In genomic region chr7:102829075-102829474, GRCh38 we compare ENCODE assay signal across 16 cellular contexts.
"Had no signal": no experiment of that assay in that cellular context is flagged by ENCODE, and none has a peak within 500 bp of the region (broad histone marks: within the 10 kb centered on the region; RNA-seq: fewer than 3 reads in every experiment).

No MANE protein-coding gene starts in this region.

- H3K36me3 ChIP-seq: colonic mucosa, transverse colon had no signal

- H3K27ac Mint-ChIP-seq: natural killer cell; stimulated activated effector memory CD8-positive, alpha-beta T cell treated with anti-CD3 and anti-CD28 coated beads, Interleukin-12 subunit alpha, Interleukin-12 subunit beta, amount 100 ng/mL, for 72 hours had no signal

- H3K27me3 ChIP-seq: colonic mucosa, foreskin keratinocyte, hepatocyte, neutrophil, sigmoid colon, testis, transverse colon had no signal

- H3K9me3 Mint-ChIP-seq: natural killer cell; stimulated activated effector memory CD8-positive, alpha-beta T cell treated with anti-CD3 and anti-CD28 coated beads, Interleukin-12 subunit alpha, Interleukin-12 subunit beta, amount 100 ng/mL, for 72 hours had no signal

- H3K4me1 Mint-ChIP-seq: natural killer cell; stimulated activated effector memory CD8-positive, alpha-beta T cell treated with anti-CD3 and anti-CD28 coated beads, Interleukin-12 subunit alpha, Interleukin-12 subunit beta, amount 100 ng/mL, for 72 hours had no signal

- H3K36me3 Mint-ChIP-seq: natural killer cell; stimulated activated effector memory CD8-positive, alpha-beta T cell treated with anti-CD3 and anti-CD28 coated beads, Interleukin-12 subunit alpha, Interleukin-12 subunit beta, amount 100 ng/mL, for 72 hours had no signal

- H3K4me3 ChIP-seq: colonic mucosa, hepatocyte, sigmoid colon, skin epidermis, testis, transverse colon had no signal

- H3K4me1 ChIP-seq: colonic mucosa, sigmoid colon, testis had no signal

- H3K27ac ChIP-seq: colonic mucosa, foreskin keratinocyte, neutrophil, sigmoid colon, testis, transverse colon had no signal

- ATAC-seq: foreskin keratinocyte; natural killer cell; stimulated activated effector memory CD8-positive, alpha-beta T cell treated with anti-CD3 and anti-CD28 coated beads, Interleukin-12 subunit alpha, Interleukin-12 subunit beta, amount 100 ng/mL, for 72 hours; stimulated activated naive CD8-positive, alpha-beta T cell treated with anti-CD3 and anti-CD28 coated beads, Interleukin-15, Interleukin-2, amounts not matched to agents 100 U/mL and 50 U/mL, for 24 hours had no signal

- H3K9me3 ChIP-seq: colonic mucosa, neutrophil, sigmoid colon, testis, transverse colon had no signal

- H2AFZ ChIP-seq: hepatocyte had no signal

- DNase-seq: caudate nucleus; colonic mucosa; dermis blood vessel endothelial cell; erythroblast; foreskin keratinocyte; head of caudate nucleus; natural killer cell; sigmoid colon; stimulated activated CD4-positive, alpha-beta T cell treated with anti-CD3 and anti-CD28 coated beads, Interleukin-12 subunit alpha, Interleukin-12 subunit beta, amount 100 ng/mL, for 4 hours; stimulated activated naive CD8-positive, alpha-beta T cell treated with anti-CD3 and anti-CD28 coated beads, Interleukin-15, Interleukin-2, amounts not matched to agents 100 U/mL and 50 U/mL, for 24 hours; testis; transverse colon had no signal

- H3K4me3 Mint-ChIP-seq: natural killer cell; stimulated activated effector memory CD8-positive, alpha-beta T cell treated with anti-CD3 and anti-CD28 coated beads, Interleukin-12 subunit alpha, Interleukin-12 subunit beta, amount 100 ng/mL, for 72 hours had no signal

- H3K4me2 ChIP-seq: hepatocyte had no signal
